In genomic region chr11:64674774-64675173, GRCh38 we compare ENCODE assay signal across 17 cellular contexts. TPM values are rescaled to one million over a fixed set of nuclear protein-coding genes. Genes with fewer than 3 reads are reported as not detected.
A peak's percentile ranks its signal among the peaks of the same experiment; 100 is the strongest.
DNase-seq lines count a peak whose midpoint lies in the region; ATAC-seq, FAIRE-seq and TF ChIP-seq lines count a peak whose summit lies in the region.
"Had no signal": no experiment of that assay in that cellular context is flagged by ENCODE, and none has a peak within 500 bp of the region (broad histone marks: within the 10 kb centered on the region; RNA-seq: fewer than 3 reads in every experiment).

No MANE protein-coding gene starts in this region.

- TF ChIP-seq POLR2A in GM12892 (IDR thresholded peaks at IDR 0.05; ENCODE audit: low read depth, low read length): no peak

- H3K4me1 ChIP-seq in skeletal muscle tissue (ENCODE audit: control insufficient read depth in 3 of 3, insufficient read depth in 3 of 3, low read length in 3 of 3): peaks cover 19 to 24% (median 22%) of the 10 kb centered on the region in 3 donors
- H3K4me1 ChIP-seq: colonic mucosa had no signal

- peak overlapping the region in 2 of 3 donors; percentile 54 to 86 for H3K9ac ChIP-seq in skeletal muscle tissue (ENCODE audit: low read depth in 1 of 3, low read length in 3 of 3)
- H3K9ac ChIP-seq: neural progenitor cell had no signal

- POLR2A ChIA-PET in RWPE1 (lab: Yijun Ruan, JAX; ENCODE audit: low non-redundant PET): no interaction called here

- peak; percentile 78 for FAIRE-seq in GM12892 (lab: Jason Lieb, UNC)
- FAIRE-seq: endothelial cell of umbilical vein had no signal

- peak overlapping the region in 2 of 3 donors; percentile 17 to 38 for H3K4me3 ChIP-seq in skeletal muscle tissue (ENCODE audit: low read length in 3 of 3)
- H3K4me3 ChIP-seq: colonic mucosa, neural progenitor cell, SJCRH30, uterus had no signal

- no peaks in the 10 kb centered on the region for H3K9me3 ChIP-seq in skeletal muscle tissue (ENCODE audit: control insufficient read depth in 3 of 3, low read length in 3 of 3)
- H3K9me3 ChIP-seq: colonic mucosa, SJCRH30, uterus had no signal

- TF ChIP-seq CTCF in RWPE1 (conservative IDR thresholded peaks at IDR 0.05; ENCODE audit: low read depth): no peak

- peaks cover 0 to 2% (median under 1%) of the 10 kb centered on the region in 3 donors for H3K27me3 ChIP-seq in skeletal muscle tissue (ENCODE audit: control insufficient read depth in 3 of 3, insufficient read depth in 3 of 3, low read length in 3 of 3)
- H3K27me3 ChIP-seq: colonic mucosa, uterus had no signal

- CTCF ChIA-PET in RWPE1 (lab: Yijun Ruan, JAX): interaction anchor here (0.6 to 1.0 kb wide), 3 partner anchors 14 to 40 kb away, joined by 3 to 5 read pairs (median 3); no protein-coding TSS in a partner anchor

- no peaks in the 10 kb centered on the region for H3K36me3 ChIP-seq in skeletal muscle tissue (ENCODE audit: control insufficient read depth in 3 of 3, insufficient read depth in 3 of 3, low read length in 3 of 3)
- H3K36me3 ChIP-seq: colonic mucosa, neural progenitor cell, SJCRH30, uterus had no signal

- DNase-seq in GM12892 (ENCODE audit: insufficient read length) (no peak), RWPE1 (ENCODE audit: low spot score) (no peak), amniotic stem cell (lab: John Stamatoyannopoulos, UW) (no peak), NAMALWA (ENCODE audit: low spot score) (no peak), NCI-H1092 (lab: John Stamatoyannopoulos, UW) (no peak)
- DNase-seq: activated CD4-positive, alpha-beta T cell treated with anti-CD3 and anti-CD28 coated beads for 4 hours; activated CD8-positive, alpha-beta memory T cell treated with anti-CD3 and anti-CD28 coated beads, Interleukin-2, amount 50 U/mL, for 48 hours; activated naive CD4-positive, alpha-beta T cell treated with Interleukin-2 at 50 U/mL for 16 hours; stimulated activated CD4-positive, alpha-beta T cell treated with anti-CD3 and anti-CD28 coated beads, Interleukin-15, amount 100 ng/mL, for 24 hours had no signal

- ATAC-seq in GM21423 (IDR thresholded peaks at IDR 0.05; ENCODE audit: unreplicated experiment) (peak; percentile 61), HG03460 (IDR thresholded peaks at IDR 0.05; ENCODE audit: unreplicated experiment) (no peak)

- peak overlapping the region; percentile 50 for H3K27ac ChIP-seq in RWPE1
- H3K27ac ChIP-seq in skeletal muscle tissue (ENCODE audit: low read depth, low read length): peak overlapping the region; percentile 90
- H3K27ac ChIP-seq: colonic mucosa, neural progenitor cell, SJCRH30, uterus had no signal

RNA-seq across cellular contexts. Expression of gene NRXN2, which starts 48.2 kb away (rescaled TPM):
- polyA plus RNA-seq in GM12892 (2012; ENCODE audit: missing spikeins): 0.36 TPM
- 9.4 TPM for total RNA-seq in skeletal muscle tissue
- total RNA-seq: endothelial cell of umbilical vein had no signal
- polyA plus RNA-seq: endothelial cell of umbilical vein had no signal
